Comparison of ENCODE assay signal across 1 cellular context in genomic region chr15:57376695-57377477, GRCh38.
TF ChIP-seq lines count a peak whose summit lies in the region.

No MANE protein-coding gene starts in this region.

TF ChIP-seq in HepG2, 621 proteins besides CTCF, POLR2A, EP300 and RAD21 (continued from another document and continues in another):
- TF ChIP-seq GMEB1 (CRISPR knock-in tag; IDR thresholded peaks at IDR 0.05; ENCODE audit: borderline replicate concordance): peak; percentile 51; the same call in 1 of the 2 replicates
- TF ChIP-seq ZNF883 (CRISPR knock-in tag; IDR thresholded peaks at IDR 0.05; ENCODE audit: not compliant biosample characterization): no peak
- no peak for TF ChIP-seq TARDBP (CRISPR knock-in tag; IDR thresholded peaks at IDR 0.05)
- no peak for TF ChIP-seq NAIF1 (CRISPR knock-in tag; IDR thresholded peaks at IDR 0.05; ENCODE audit: borderline replicate concordance)
- TF ChIP-seq RFXANK (CRISPR knock-in tag; IDR thresholded peaks at IDR 0.05): no peak
- TF ChIP-seq ZNF709 (CRISPR knock-in tag; IDR thresholded peaks at IDR 0.05): 0 out of 2 replicates have a peak, but pooled peaks have one; percentile 25
- TF ChIP-seq SNAPC2 (CRISPR knock-in tag; IDR thresholded peaks at IDR 0.05): no peak
- peak; percentile 80; the same call in 1 of the 2 replicates for TF ChIP-seq SMAD9 (CRISPR knock-in tag; IDR thresholded peaks at IDR 0.05)
- TF ChIP-seq ZFP62 (CRISPR knock-in tag; IDR thresholded peaks at IDR 0.05): no peak
- TF ChIP-seq ATF4 (CRISPR knock-in tag; IDR thresholded peaks at IDR 0.05): peak in 1 of 2 experiments; percentile 78; a peak in 2 of 4 replicates
- TF ChIP-seq FOXM1 (CRISPR knock-in tag; IDR thresholded peaks at IDR 0.05): no peak
- no peak for TF ChIP-seq ZBTB44 (CRISPR knock-in tag; IDR thresholded peaks at IDR 0.05)
- 0 out of 2 replicates have a peak, but pooled peaks have one; percentile 39 for TF ChIP-seq ZNF225 (CRISPR knock-in tag; IDR thresholded peaks at IDR 0.05)
- TF ChIP-seq SP5 (CRISPR knock-in tag; IDR thresholded peaks at IDR 0.05; ENCODE audit: borderline replicate concordance, low read depth): peak; percentile 19; the same call in 1 of the 2 replicates
- no peak for TF ChIP-seq JARID2 (CRISPR knock-in tag; IDR thresholded peaks at IDR 0.05; ENCODE audit: insufficient replicate concordance)
- TF ChIP-seq ZNF446 (CRISPR knock-in tag; IDR thresholded peaks at IDR 0.05): no peak
- peak; percentile 41; the same call in 1 of the 2 replicates for TF ChIP-seq ZNF317 (CRISPR knock-in tag; IDR thresholded peaks at IDR 0.05)
- TF ChIP-seq EED (CRISPR knock-in tag; IDR thresholded peaks at IDR 0.05): no peak
- no peak for TF ChIP-seq NPAS2 (CRISPR knock-in tag; IDR thresholded peaks at IDR 0.05; ENCODE audit: borderline replicate concordance)
- peak; percentile 75 for TF ChIP-seq CEBPB (IDR thresholded peaks at IDR 0.05; ENCODE audit: borderline replicate concordance, low read depth, low read length)
- no peak for TF ChIP-seq ZNF75D (CRISPR knock-in tag; IDR thresholded peaks at IDR 0.05; ENCODE audit: borderline replicate concordance)
- no peak for TF ChIP-seq ZNF614 (CRISPR knock-in tag; IDR thresholded peaks at IDR 0.05; ENCODE audit: borderline replicate concordance)
- TF ChIP-seq ZSCAN21 (CRISPR knock-in tag; IDR thresholded peaks at IDR 0.05; ENCODE audit: borderline replicate concordance): no peak
- TF ChIP-seq CCAR2 (optimal IDR thresholded peaks at IDR 0.05; ENCODE audit: low read depth, low read length): no peak
- no peak for TF ChIP-seq THAP11 (CRISPR knock-in tag; IDR thresholded peaks at IDR 0.05)
- TF ChIP-seq MTA3 (CRISPR knock-in tag; IDR thresholded peaks at IDR 0.05): no peak
- TF ChIP-seq ZNF142 (CRISPR knock-in tag; IDR thresholded peaks at IDR 0.05): no peak
- TF ChIP-seq KDM2A (CRISPR knock-in tag; IDR thresholded peaks at IDR 0.05; ENCODE audit: borderline replicate concordance, low read depth): no peak
- TF ChIP-seq ZNF281 (CRISPR knock-in tag; IDR thresholded peaks at IDR 0.05; ENCODE audit: borderline replicate concordance): no peak
- TF ChIP-seq FOXP4 (CRISPR knock-in tag; IDR thresholded peaks at IDR 0.05): 0 out of 2 replicates have a peak, but pooled peaks have one; percentile 32
- no peak for TF ChIP-seq ZNF280D (CRISPR knock-in tag; IDR thresholded peaks at IDR 0.05)
- no peak for TF ChIP-seq MTF2 (CRISPR knock-in tag; IDR thresholded peaks at IDR 0.05; ENCODE audit: borderline replicate concordance)
- TF ChIP-seq ZNF574 (CRISPR knock-in tag; IDR thresholded peaks at IDR 0.05): peak; percentile 31; the same call in 1 of the 2 replicates
- TF ChIP-seq TP53 (CRISPR knock-in tag; conservative IDR thresholded peaks at IDR 0.05): no peak
- no peak for TF ChIP-seq ZNF296 (CRISPR knock-in tag; conservative IDR thresholded peaks at IDR 0.05)
- TF ChIP-seq HNF4A (CRISPR knock-in tag; IDR thresholded peaks at IDR 0.05): peak; percentile 56
- no peak for TF ChIP-seq ZNF441 (CRISPR knock-in tag; IDR thresholded peaks at IDR 0.05; ENCODE audit: borderline replicate concordance)
